In genomic region chr12:11826607-11827006, GRCh38 we compare ENCODE assay signal across 14 cellular contexts.
A peak's percentile ranks its signal among the peaks of the same experiment; 100 is the strongest.
DNase-seq lines count a peak whose midpoint lies in the region; ATAC-seq, FAIRE-seq and TF ChIP-seq lines count a peak whose summit lies in the region.
"Had no signal": no experiment of that assay in that cellular context is flagged by ENCODE, and none has a peak within 500 bp of the region (broad histone marks: within the 10 kb centered on the region; RNA-seq: fewer than 3 reads in every experiment).

No MANE protein-coding gene starts in this region.

- H3K36me3 Mint-ChIP-seq in activated B cell treated with CpG ODN at 0.5 μM for 24 hours (ENCODE audit: low read depth), result peaks cover 21% of the 10 kb centered on the region

- peaks cover 2 to 5% of the 10 kb centered on the region in 2 experiments for H3K36me3 ChIP-seq in trophoblast cell (ENCODE audit: control insufficient read depth in 1 of 2, insufficient read depth in 2 of 2, low read length in 2 of 2)
- no peaks in the 10 kb centered on the region for H3K36me3 ChIP-seq in right atrium auricular region

- no peak overlapping the region for H3K14ac ChIP-seq in trophoblast cell (ENCODE audit: low read length)

- H2BK12ac ChIP-seq in trophoblast cell (ENCODE audit: low read length), result no peak overlapping the region

- H2BK5ac ChIP-seq in trophoblast cell (ENCODE audit: low read depth, low read length, poor library complexity), result no peak overlapping the region

- no peaks in the 10 kb centered on the region for H3K27me3 Mint-ChIP-seq in activated B cell treated with CpG ODN at 0.5 μM for 24 hours
- H3K27me3 Mint-ChIP-seq: stimulated activated naive CD8-positive, alpha-beta T cell treated with anti-CD3 and anti-CD28 coated beads, Interleukin-15, amount 100 ng/mL, for 72 hours had no signal

- no CpG with 5 or more reads among the region's 4 CpGs for WGBS in trophoblast cell (ENCODE audit: extremely low coverage, insufficient coverage, insufficient read length)

- CTCF ChIA-PET in activated B cell treated with CpG ODN at 0.5 μM for 24 hours (lab: Charles Lee), result no interaction called here

- H3K27me3 ChIP-seq in trophoblast cell (ENCODE audit: insufficient read depth, low read length) (no peaks in the 10 kb centered on the region), right atrium auricular region (no peaks in the 10 kb centered on the region)

- H3K27ac ChIP-seq in trophoblast cell (ENCODE audit: low read depth, low read length), result peak overlapping the region; percentile 10
- H3K27ac ChIP-seq in right atrium auricular region, result peak overlapping the region in 1 of 2 donors; percentile 13
- H3K27ac ChIP-seq: HL-60 had no signal

- H3K9ac ChIP-seq in trophoblast cell (ENCODE audit: low read length), result no peak overlapping the region

- no peaks in the 10 kb centered on the region for H3K9me3 Mint-ChIP-seq in activated B cell treated with CpG ODN at 0.5 μM for 24 hours
- H3K9me3 Mint-ChIP-seq: stimulated activated naive CD8-positive, alpha-beta T cell treated with anti-CD3 and anti-CD28 coated beads, Interleukin-15, amount 100 ng/mL, for 72 hours had no signal

- no peak overlapping the region for H4K91ac ChIP-seq in trophoblast cell (ENCODE audit: low read depth, low read length)

- no peak overlapping the region for H4K8ac ChIP-seq in trophoblast cell (ENCODE audit: low read depth, low read length)

- no peak overlapping the region for H2BK120ac ChIP-seq in trophoblast cell (ENCODE audit: insufficient read depth, low read length, poor library complexity)

- peak overlapping the region; percentile 59 for H3K27ac Mint-ChIP-seq in activated B cell treated with CpG ODN at 0.5 μM for 24 hours

- FAIRE-seq in GM12891 (lab: Jason Lieb, UNC), result peak; percentile 59

- no peaks in the 10 kb centered on the region for H3K79me2 ChIP-seq in trophoblast cell (ENCODE audit: control insufficient read depth, insufficient read depth, low read length, poor library complexity)

- no peak overlapping the region for H3K4ac ChIP-seq in trophoblast cell (ENCODE audit: low read depth, low read length)

- TF ChIP-seq CTCF in activated B cell treated with CpG ODN at 0.5 μM for 24 hours (IDR thresholded peaks at IDR 0.05) (no peak), fibroblast of villous mesenchyme (IDR thresholded peaks at IDR 0.05; ENCODE audit: insufficient read depth, low read depth, low read length) (no peak), right atrium auricular region (IDR thresholded peaks at IDR 0.05) (no peak)

- H3K4me3 ChIP-seq in fibroblast of villous mesenchyme (ENCODE audit: low read depth, low read length) (no peak overlapping the region), trophoblast cell (ENCODE audit: low read depth, low read length) (no peak overlapping the region), right atrium auricular region (no peak overlapping the region)

- intact Hi-C loops in activated B cell treated with CpG ODN at 0.5 μM for 24 hours (cut with micrococcal nuclease), result no loop called here

- H3K4me1 ChIP-seq in trophoblast cell (ENCODE audit: control insufficient read depth in 1 of 2, insufficient read depth in 2 of 2, low read length in 2 of 2) (peaks cover 4 to 17% of the 10 kb centered on the region in 2 experiments), right atrium auricular region (peaks cover 0 to 46% of the 10 kb centered on the region in 2 donors)

- no peak for ATAC-seq in activated B cell treated with CpG ODN at 0.5 μM for 24 hours (ENCODE audit: low read depth)
- ATAC-seq in GM18519 (IDR thresholded peaks at IDR 0.05; ENCODE audit: low FRiP score, unreplicated experiment), result no peak
- ATAC-seq: stimulated activated naive CD8-positive, alpha-beta T cell treated with anti-CD3 and anti-CD28 coated beads, Interleukin-15, amount 100 ng/mL, for 72 hours had no signal

- H3K79me1 ChIP-seq in trophoblast cell (ENCODE audit: low read length), result no peaks in the 10 kb centered on the region

- POLR2A ChIA-PET in activated B cell treated with CpG ODN at 0.5 μM for 24 hours (lab: Charles Lee), result no interaction called here

- H3K9me3 ChIP-seq in trophoblast cell (ENCODE audit: insufficient read depth, low read depth, low read length) (no peaks in the 10 kb centered on the region), right atrium auricular region (no peaks in the 10 kb centered on the region)

- no peak overlapping the region for H2AFZ ChIP-seq in trophoblast cell (ENCODE audit: insufficient read depth, low read length, poor library complexity)

- H4K12ac ChIP-seq in trophoblast cell (ENCODE audit: low read depth, low read length), result no peak overlapping the region

- no peak overlapping the region for H2AK5ac ChIP-seq in trophoblast cell (ENCODE audit: low read length)

- H3K4me1 Mint-ChIP-seq in activated B cell treated with CpG ODN at 0.5 μM for 24 hours, result peaks cover 47% of the 10 kb centered on the region

- TF ChIP-seq POLR2A in GM12891 (IDR thresholded peaks at IDR 0.05; ENCODE audit: low read depth, low read length), result no peak

- no peak overlapping the region for H3K23ac ChIP-seq in trophoblast cell (ENCODE audit: low read length)

- H3K4me2 ChIP-seq in trophoblast cell (ENCODE audit: low read length), result no peak overlapping the region

- DNase-seq in GM12891 (ENCODE audit: insufficient read length, low spot score) (no peak), activated B cell treated with CpG ODN at 0.5 μM for 24 hours (no peak), fibroblast of villous mesenchyme (ENCODE audit: low read depth) (peak; percentile 35), trophoblast cell (no peak), right atrium auricular region (ENCODE audit: low spot score) (no peak), OCI-M1 (lab: John Stamatoyannopoulos, UW) (no peak), NCI-H345 (lab: John Stamatoyannopoulos, UW) (no peak)
- DNase-seq: Karpas-422; NCI-H2171 treated with DMSO at 0.1 percent for 48 hours; RPMI8226; stimulated activated naive CD8-positive, alpha-beta T cell treated with anti-CD3 and anti-CD28 coated beads, Interleukin-15, amount 100 ng/mL, for 72 hours; SW 1271 had no signal

- no peak overlapping the region for H3K18ac ChIP-seq in trophoblast cell (ENCODE audit: low read length)

- no peak overlapping the region for H3K4me3 Mint-ChIP-seq in activated B cell treated with CpG ODN at 0.5 μM for 24 hours
- H3K4me3 Mint-ChIP-seq: stimulated activated naive CD8-positive, alpha-beta T cell treated with anti-CD3 and anti-CD28 coated beads, Interleukin-15, amount 100 ng/mL, for 72 hours had no signal

TF ChIP-seq in GM12891, 5 proteins besides CTCF, POLR2A, EP300 and RAD21:
- TF ChIP-seq SPI1 (IDR thresholded peaks at IDR 0.05; ENCODE audit: low read depth, low read length) (no peak), POU2F2 (IDR thresholded peaks at IDR 0.05; ENCODE audit: low read depth, low read length) (no peak), PAX5 (IDR thresholded peaks at IDR 0.05; ENCODE audit: insufficient read depth, low read length, severe bottlenecking) (no peak), POLR2AphosphoS5 (IDR thresholded peaks at IDR 0.05; ENCODE audit: low read depth, low read length) (no peak), TAF1 (IDR thresholded peaks at IDR 0.05; ENCODE audit: low read depth, low read length) (no peak)
